11 cellular contexts compared by ENCODE assay signal in the genomic region with DNA sequence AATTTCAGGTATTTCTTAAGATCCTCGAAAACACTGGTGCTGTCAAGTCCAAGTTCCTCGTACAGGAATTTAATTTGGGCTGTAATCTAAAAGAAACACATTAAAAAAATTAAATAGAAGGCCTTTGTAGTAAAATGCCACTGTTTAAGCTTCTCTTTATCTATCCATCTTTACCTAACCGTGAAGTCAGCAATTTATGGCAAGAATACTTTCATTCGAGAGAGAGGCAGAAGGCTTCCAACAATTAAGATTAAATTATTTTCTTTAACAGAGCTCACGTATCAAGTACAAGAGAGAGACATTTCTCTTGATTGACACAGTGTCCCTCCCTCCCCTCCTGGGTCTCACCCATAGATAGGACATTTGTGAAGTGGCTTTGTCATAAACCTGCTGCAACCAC. TPM values are rescaled to one million over a fixed set of nuclear protein-coding genes. Genes with fewer than 3 reads are reported as not detected.
"Had no signal": no experiment of that assay in that cellular context is flagged by ENCODE, and none has a peak within 500 bp of the region (broad histone marks: within the 10 kb centered on the region; RNA-seq: fewer than 3 reads in every experiment).

No MANE protein-coding gene starts in this region.

- H3K4me1 ChIP-seq: HAP-1 had no signal

- DNase-seq: GOT3, H7, HFFc6, IMR-90, KBM-7 had no signal

- H3K4me3 ChIP-seq: GM23248, HAP-1 had no signal

- H3K4me3 Mint-ChIP-seq: HFFc6 had no signal

- H3K27ac Mint-ChIP-seq: HFFc6 had no signal

- H2AFZ ChIP-seq: GM23248 had no signal

- H3K9ac ChIP-seq: GM23248, KMS-11 had no signal

- H3K27ac ChIP-seq: GM23248, HL-60, KMS-11 had no signal

- H3K9me3 ChIP-seq: HAP-1 had no signal

- ATAC-seq: HCT116 had no signal

- H3K4me2 ChIP-seq: KMS-11 had no signal

- H3K9me3 Mint-ChIP-seq: HFFc6 had no signal

RNA-seq across cellular contexts. Expression of gene SLC3A1, which starts 46.1 kb away (rescaled TPM):
- total RNA-seq: GM23248, H7, HT1080, IMR-90 had no signal
- polyA plus RNA-seq: IMR-90 had no signal
